1 cellular context compared by ENCODE assay signal in the genomic region with DNA sequence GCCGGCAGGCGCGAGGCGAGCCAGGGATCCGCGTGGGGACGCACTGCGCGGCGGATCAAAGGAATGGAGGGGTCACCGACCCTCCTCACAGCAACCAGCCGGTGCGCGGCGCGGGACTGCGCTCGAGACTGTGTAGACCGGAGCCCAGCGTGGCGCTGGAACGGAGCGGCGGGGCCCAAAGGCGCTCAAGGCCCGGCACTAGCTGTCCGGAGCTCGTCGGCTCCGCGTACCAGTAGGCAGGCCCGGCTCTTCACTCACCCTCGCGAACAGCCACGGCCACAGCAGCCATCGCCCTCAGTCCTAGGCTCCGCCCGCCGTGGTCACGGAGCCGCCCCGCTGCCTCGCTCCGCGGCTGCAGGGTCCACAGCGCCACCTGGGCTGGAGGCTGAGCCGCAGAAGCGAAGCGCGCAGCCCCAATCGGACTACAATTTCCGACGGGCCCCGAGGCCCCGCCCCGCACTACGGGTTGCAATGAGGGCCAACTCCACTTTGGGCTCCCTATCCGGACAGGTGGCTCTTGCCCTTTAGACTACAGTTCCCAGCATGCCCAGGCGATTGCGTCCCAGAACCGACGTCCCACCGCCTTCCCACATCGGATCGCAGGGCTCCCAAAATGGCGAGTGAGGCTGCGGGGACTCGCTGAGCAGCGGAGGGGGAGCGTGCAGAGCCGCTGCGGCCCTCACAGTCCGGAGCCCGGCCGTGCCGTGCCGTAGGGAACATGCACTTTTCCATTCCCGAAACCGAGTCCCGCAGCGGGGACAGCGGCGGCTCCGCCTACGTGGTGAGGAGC.
TF ChIP-seq lines count a peak whose summit lies in the region.

TSS of gene EIF2B4 (minus strand) at position 313 of the 790 bp plus-strand sequence. CDS start at position 289, 24 bp downstream.
TSS of gene SNX17 (plus strand) at position 591 of the 790 bp plus-strand sequence. CDS start at position 719, 128 bp downstream.

TF ChIP-seq in K562, 482 proteins besides CTCF, POLR2A, EP300 and RAD21 (continued from another document):
- TF ChIP-seq SP2 (IDR thresholded peaks at IDR 0.05; ENCODE audit: extremely low read depth, low read depth, low read length, poor library complexity, severe bottlenecking) (peak; percentile 42), CHCHD3 (CRISPR knock-in tag; IDR thresholded peaks at IDR 0.05) (no peak), ZFPM2 (CRISPR knock-in tag; IDR thresholded peaks at IDR 0.05) (no peak), TARDBP (IDR thresholded peaks at IDR 0.05) (peak; percentile 80), SMC3 (conservative IDR thresholded peaks at IDR 0.05; ENCODE audit: insufficient read depth, low read depth, low read length) (peak; percentile 63; the same call in 1 of the 2 replicates), MTA2 (IDR thresholded peaks at IDR 0.05; ENCODE audit: low read depth) (no peak), DIDO1 (tag; IDR thresholded peaks at IDR 0.05; ENCODE audit: low read depth) (no peak), ZC3H8 (IDR thresholded peaks at IDR 0.05) (no peak), ETS1 (conservative IDR thresholded peaks at IDR 0.05; ENCODE audit: control insufficient read depth, low read depth, low read length) (peak; percentile 99), CLOCK (CRISPR knock-in tag; IDR thresholded peaks at IDR 0.05; ENCODE audit: borderline replicate concordance) (no peak), DLX4 (CRISPR knock-in tag; IDR thresholded peaks at IDR 0.05) (no peak), ELK3 (CRISPR knock-in tag; IDR thresholded peaks at IDR 0.05) (no peak), HMGXB4 (CRISPR knock-in tag; IDR thresholded peaks at IDR 0.05) (peak; percentile 85), NFE2 (IDR thresholded peaks at IDR 0.05; ENCODE audit: low read depth) (no peak), KLF10 (CRISPR knock-in tag; IDR thresholded peaks at IDR 0.05) (no peak), ZNF444 (CRISPR knock-in tag; IDR thresholded peaks at IDR 0.05) (no peak), ZNF174 (CRISPR knock-in tag; IDR thresholded peaks at IDR 0.05) (no peak), ZNF224 (CRISPR knock-in tag; IDR thresholded peaks at IDR 0.05) (no peak), ZNF347 (CRISPR knock-in tag; IDR thresholded peaks at IDR 0.05; ENCODE audit: low read depth) (no peak), IFI16 (CRISPR knock-in tag; IDR thresholded peaks at IDR 0.05) (no peak), RBM22 (IDR thresholded peaks at IDR 0.05; ENCODE audit: low read depth, low read length, poor library complexity, severe bottlenecking) (no peak), ZNF146 (CRISPR knock-in tag; IDR thresholded peaks at IDR 0.05; ENCODE audit: unreplicated experiment) (no peak), JUN (IDR thresholded peaks at IDR 0.05; ENCODE audit: borderline replicate concordance, low read depth, low read length) (peak; percentile 84), JUN (CRISPR knock-in tag; IDR thresholded peaks at IDR 0.05; ENCODE audit: borderline replicate concordance) (peak; percentile 85; the same call in 1 of the 2 replicates), FOXJ3 (CRISPR knock-in tag; IDR thresholded peaks at IDR 0.05) (no peak), NCOA2 (IDR thresholded peaks at IDR 0.05; ENCODE audit: partially characterized antibody in 2 of 2) (no peak), NKRF (IDR thresholded peaks at IDR 0.05; ENCODE audit: borderline replicate concordance) (peak; percentile 48; the same call in 1 of the 2 replicates), ZNF589 (CRISPR knock-in tag; IDR thresholded peaks at IDR 0.05; ENCODE audit: low read depth) (no peak), MYC (IDR thresholded peaks at IDR 0.05; ENCODE audit: low read depth, low read length) (peak; percentile 96), MYC (CRISPR knock-in tag; IDR thresholded peaks at IDR 0.05; ENCODE audit: borderline replicate concordance, low read depth) (0 out of 2 replicates have a peak, but pooled peaks have one; percentile 37), TEAD1 (CRISPR knock-in tag; IDR thresholded peaks at IDR 0.05) (peak in 1 of 2 experiments; percentile 78; a peak in 2 of 4 replicates), RBM14 (IDR thresholded peaks at IDR 0.05; ENCODE audit: borderline replicate concordance, insufficient read depth, low read depth, low read length) (0 out of 2 replicates have a peak, but pooled peaks have one; percentile 70), MAFF (IDR thresholded peaks at IDR 0.05; ENCODE audit: low read length) (no peak), POLR2B (IDR thresholded peaks at IDR 0.05; ENCODE audit: low read depth, partially characterized antibody) (peak; percentile 58), TAF7 (tag; IDR thresholded peaks at IDR 0.05) (peak; percentile 96), MTA3 (IDR thresholded peaks at IDR 0.05; ENCODE audit: borderline replicate concordance) (peak; percentile 99), ESRRA (IDR thresholded peaks at IDR 0.05; ENCODE audit: borderline replicate concordance, low read depth) (peak; percentile 87), SMARCA4 (IDR thresholded peaks at IDR 0.05) (no peak), BMI1 (IDR thresholded peaks at IDR 0.05; ENCODE audit: low read length) (no peak; the same call in 1 of the 2 replicates), ZNF239 (CRISPR knock-in tag; IDR thresholded peaks at IDR 0.05) (no peak), SIN3B (IDR thresholded peaks at IDR 0.05; ENCODE audit: low read depth) (peak; percentile 86), ZNF217 (CRISPR knock-in tag; IDR thresholded peaks at IDR 0.05) (no peak), NONO (IDR thresholded peaks at IDR 0.05; ENCODE audit: low read depth in 2 of 2, low read length in 1 of 2) (peak; percentile 34 to 80; a peak in 1 of 4 replicates)
- TF ChIP-seq, protein P1, sequence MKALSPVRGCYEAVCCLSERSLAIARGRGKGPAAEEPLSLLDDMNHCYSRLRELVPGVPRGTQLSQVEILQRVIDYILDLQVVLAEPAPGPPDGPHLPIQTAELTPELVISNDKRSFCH (CRISPR knock-in tag; IDR thresholded peaks at IDR 0.05), result no peak
- TF ChIP-seq, protein P1 (tag; IDR thresholded peaks at IDR 0.05), result peak; percentile 71; the same call in 1 of the 2 replicates
- TF ChIP-seq, protein P2, sequence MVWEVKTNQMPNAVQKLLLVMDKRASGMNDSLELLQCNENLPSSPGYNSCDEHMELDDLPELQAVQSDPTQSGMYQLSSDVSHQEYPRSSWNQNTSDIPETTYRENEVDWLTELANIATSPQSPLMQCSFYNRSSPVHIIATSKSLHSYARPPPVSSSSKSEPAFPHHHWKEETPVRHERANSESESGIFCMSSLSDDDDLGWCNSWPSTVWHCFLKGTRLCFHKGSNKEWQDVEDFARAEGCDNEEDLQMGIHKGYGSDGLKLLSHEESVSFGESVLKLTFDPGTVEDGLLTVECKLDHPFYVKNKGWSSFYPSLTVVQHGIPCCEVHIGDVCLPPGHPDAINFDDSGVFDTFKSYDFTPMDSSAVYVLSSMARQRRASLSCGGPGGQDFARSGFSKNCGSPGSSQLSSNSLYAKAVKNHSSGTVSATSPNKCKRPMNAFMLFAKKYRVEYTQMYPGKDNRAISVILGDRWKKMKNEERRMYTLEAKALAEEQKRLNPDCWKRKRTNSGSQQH (CRISPR knock-in tag; IDR thresholded peaks at IDR 0.05), result no peak
TF ChIP-seq in K562: peak in this region for 185.
